In the genomic region with DNA sequence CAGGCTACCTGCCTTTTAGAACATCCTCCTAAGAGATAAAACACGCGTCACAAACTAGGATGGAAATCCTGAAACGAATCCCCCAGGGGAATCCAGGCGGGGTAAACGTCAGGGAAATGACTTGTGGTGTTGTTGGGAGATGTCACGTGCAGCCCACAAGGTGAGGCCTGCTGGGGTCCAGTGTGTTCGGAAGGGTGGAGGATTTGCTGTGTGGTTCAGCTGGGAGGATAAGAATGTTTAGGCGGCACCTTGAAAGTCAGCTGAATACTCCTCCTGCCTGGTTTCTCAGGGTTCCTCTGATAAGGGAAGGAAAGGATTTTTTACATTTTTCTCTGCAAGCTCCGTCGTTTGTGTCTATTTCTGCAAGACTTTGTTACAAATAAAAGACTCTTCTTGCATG, we compare ENCODE assay signal across 30 cellular contexts.
"Had no signal": no experiment of that assay in that cellular context is flagged by ENCODE, and none has a peak within 500 bp of the region (broad histone marks: within the 10 kb centered on the region; RNA-seq: fewer than 3 reads in every experiment).

No MANE protein-coding gene starts in this region.

- H3K4me3 ChIP-seq: esophagus squamous epithelium, gastroesophageal sphincter, heart right ventricle had no signal

- H3K27me3 ChIP-seq: brain microvascular endothelial cell, esophagus squamous epithelium, gastroesophageal sphincter had no signal

- H3K27ac Mint-ChIP-seq: activated CD4-positive, alpha-beta memory T cell treated with anti-CD3 and anti-CD28 coated beads for 36 hours; activated CD4-positive, alpha-beta T cell treated with anti-CD3 and anti-CD28 coated beads for 36 hours; activated CD4-positive, alpha-beta T cell treated with anti-CD3 and anti-CD28 coated beads, Interleukin-2, amount 10 ng/mL, durations not matched to agents 24 days and 14 days; activated CD8-positive, alpha-beta memory T cell treated with anti-CD3 and anti-CD28 coated beads, Interleukin-2, amount 10 ng/mL, durations not matched to agents 7 days and 5 days; activated CD8-positive, alpha-beta T cell treated with anti-CD3 and anti-CD28 coated beads, Interleukin-2, amount 10 ng/mL, durations not matched to agents 7 days and 5 days; activated naive CD4-positive, alpha-beta T cell treated with anti-CD3 and anti-CD28 coated beads, Interleukin-2, amount 10 ng/mL, durations not matched to agents 7 days and 5 days; activated naive CD4-positive, alpha-beta T cell treated with anti-CD3 and anti-CD28 coated beads, Interleukin-2, amount 50 U/mL, for 72 hours; activated naive CD8-positive, alpha-beta T cell treated with anti-CD3 and anti-CD28 coated beads, Interleukin-2, amount 10 ng/mL, durations not matched to agents 7 days and 5 days; activated T-helper 1 cell treated with anti-CD3 and anti-CD28 coated beads, Interleukin-12 subunit alpha, Interleukin-12 subunit beta, Interleukin-2, Interleukin-4 antibody, amounts not matched to agents 30 ng/mL and 10 ng/mL and 1 ng/mL, durations not matched to agents 14 hours and 24 hours and 36 hours; activated T-helper 2 cell treated with anti-CD3 and anti-CD28 coated beads, Interferon-gamma antibody, Interleukin-2, Interleukin-4, amounts not matched to agents 10 μg/mL and 5 μg/mL and 100 μg/mL, durations not matched to agents 14 hours and 24 hours and 36 hours; T-helper 17 cell; T-helper 2 cell treated with Interferon-gamma antibody and Interleukin-4, amounts not matched to agents 5 μg/mL and 100 μg/mL, for 36 hours had no signal

- H3K27ac ChIP-seq: brain microvascular endothelial cell, epithelial cell of prostate, esophagus squamous epithelium, gastroesophageal sphincter, heart right ventricle had no signal

- H3K9me3 ChIP-seq: esophagus squamous epithelium, gastroesophageal sphincter, heart right ventricle had no signal

- H3K36me3 ChIP-seq: brain microvascular endothelial cell, esophagus squamous epithelium, gastroesophageal sphincter, heart right ventricle had no signal

- H3K4me3 Mint-ChIP-seq: activated CD4-positive, alpha-beta memory T cell treated with anti-CD3 and anti-CD28 coated beads for 36 hours; activated CD4-positive, alpha-beta T cell treated with anti-CD3 and anti-CD28 coated beads for 36 hours; activated CD4-positive, alpha-beta T cell treated with anti-CD3 and anti-CD28 coated beads, Interleukin-2, amount 10 ng/mL, durations not matched to agents 24 days and 14 days; activated CD8-positive, alpha-beta memory T cell treated with anti-CD3 and anti-CD28 coated beads, Interleukin-2, amount 10 ng/mL, durations not matched to agents 7 days and 5 days; activated CD8-positive, alpha-beta T cell treated with anti-CD3 and anti-CD28 coated beads, Interleukin-2, amount 10 ng/mL, durations not matched to agents 7 days and 5 days; activated naive CD4-positive, alpha-beta T cell treated with anti-CD3 and anti-CD28 coated beads, Interleukin-2, amount 10 ng/mL, durations not matched to agents 7 days and 5 days; activated naive CD8-positive, alpha-beta T cell treated with anti-CD3 and anti-CD28 coated beads, Interleukin-2, amount 10 ng/mL, durations not matched to agents 7 days and 5 days; activated T-helper 1 cell treated with anti-CD3 and anti-CD28 coated beads, Interleukin-12 subunit alpha, Interleukin-12 subunit beta, Interleukin-2, Interleukin-4 antibody, amounts not matched to agents 30 ng/mL and 10 ng/mL and 1 ng/mL, durations not matched to agents 14 hours and 24 hours and 36 hours; T-helper 17 cell; T-helper 2 cell treated with Interferon-gamma antibody and Interleukin-4, amounts not matched to agents 5 μg/mL and 100 μg/mL, for 36 hours had no signal

- H3K4me1 Mint-ChIP-seq: activated CD4-positive, alpha-beta T cell treated with anti-CD3 and anti-CD28 coated beads for 36 hours; activated naive CD4-positive, alpha-beta T cell treated with anti-CD3 and anti-CD28 coated beads, Interleukin-2, amount 10 ng/mL, durations not matched to agents 7 days and 5 days; activated naive CD8-positive, alpha-beta T cell treated with anti-CD3 and anti-CD28 coated beads, Interleukin-2, amount 10 ng/mL, durations not matched to agents 7 days and 5 days had no signal

- DNase-seq: activated CD4-positive, alpha-beta memory T cell treated with anti-CD3 and anti-CD28 coated beads for 36 hours; activated CD4-positive, alpha-beta T cell treated with anti-CD3 and anti-CD28 coated beads for 36 hours; activated CD4-positive, alpha-beta T cell treated with anti-CD3 and anti-CD28 coated beads, Interleukin-2, amount 10 ng/mL, durations not matched to agents 24 days and 14 days; activated CD4-positive, CD25-positive, alpha-beta regulatory T cell; activated CD4-positive, CD25-positive, alpha-beta regulatory T cell treated with anti-CD3 and anti-CD28 coated beads, Interleukin-2, amount 50 U/mL, for 72 hours; activated CD8-positive, alpha-beta memory T cell treated with anti-CD3 and anti-CD28 coated beads, Interleukin-2, amount 10 ng/mL, durations not matched to agents 7 days and 5 days; activated CD8-positive, alpha-beta memory T cell treated with anti-CD3 and anti-CD28 coated beads, Interleukin-2, amount 50 U/mL, for 4 hours; activated CD8-positive, alpha-beta T cell treated with anti-CD3 and anti-CD28 coated beads, Interleukin-2, amount 10 ng/mL, durations not matched to agents 7 days and 5 days; activated effector memory CD4-positive, alpha-beta T cell treated with anti-CD3 and anti-CD28 coated beads, Interleukin-2, amount 50 U/mL, for 16 hours; activated naive CD4-positive, alpha-beta T cell treated with anti-CD3 and anti-CD28 coated beads, Interleukin-2, amount 10 ng/mL, durations not matched to agents 7 days and 5 days; activated naive CD8-positive, alpha-beta T cell treated with anti-CD3 and anti-CD28 coated beads, Interleukin-2, amount 10 ng/mL, durations not matched to agents 7 days and 5 days; activated T-cell treated with anti-CD3 and anti-CD28 coated beads, Interleukin-2, amount 50 U/mL, for 1 hour; activated T-cell treated with anti-CD3 and anti-CD28 coated beads, Interleukin-2, amount 50 U/mL, for 48 hours; amniotic stem cell; anterior cingulate cortex; brain microvascular endothelial cell; cortex of kidney; effector CD8-positive, alpha-beta T cell; esophagus squamous epithelium; foreskin melanocyte; heart right ventricle; T-helper 1 cell; T-helper 17 cell; T1000 had no signal

- H3K36me3 Mint-ChIP-seq: activated CD4-positive, alpha-beta memory T cell treated with anti-CD3 and anti-CD28 coated beads for 36 hours; activated CD8-positive, alpha-beta memory T cell treated with anti-CD3 and anti-CD28 coated beads, Interleukin-2, amount 10 ng/mL, durations not matched to agents 7 days and 5 days; activated naive CD4-positive, alpha-beta T cell treated with anti-CD3 and anti-CD28 coated beads, Interleukin-2, amount 10 ng/mL, durations not matched to agents 7 days and 5 days; activated naive CD4-positive, alpha-beta T cell treated with anti-CD3 and anti-CD28 coated beads, Interleukin-2, amount 50 U/mL, for 72 hours; activated naive CD8-positive, alpha-beta T cell treated with anti-CD3 and anti-CD28 coated beads, Interleukin-2, amount 10 ng/mL, durations not matched to agents 7 days and 5 days had no signal

- H3K9me3 Mint-ChIP-seq: activated CD4-positive, alpha-beta memory T cell treated with anti-CD3 and anti-CD28 coated beads for 36 hours; activated CD4-positive, alpha-beta T cell treated with anti-CD3 and anti-CD28 coated beads, Interleukin-2, amount 10 ng/mL, durations not matched to agents 24 days and 14 days; activated naive CD4-positive, alpha-beta T cell treated with anti-CD3 and anti-CD28 coated beads, Interleukin-2, amount 10 ng/mL, durations not matched to agents 7 days and 5 days; activated naive CD4-positive, alpha-beta T cell treated with anti-CD3 and anti-CD28 coated beads, Interleukin-2, amount 50 U/mL, for 72 hours; activated naive CD8-positive, alpha-beta T cell treated with anti-CD3 and anti-CD28 coated beads, Interleukin-2, amount 10 ng/mL, durations not matched to agents 7 days and 5 days; activated T-helper 1 cell treated with anti-CD3 and anti-CD28 coated beads, Interleukin-12 subunit alpha, Interleukin-12 subunit beta, Interleukin-2, Interleukin-4 antibody, amounts not matched to agents 30 ng/mL and 10 ng/mL and 1 ng/mL, durations not matched to agents 14 hours and 24 hours and 36 hours; activated T-helper 2 cell treated with anti-CD3 and anti-CD28 coated beads, Interferon-gamma antibody, Interleukin-2, Interleukin-4, amounts not matched to agents 10 μg/mL and 5 μg/mL and 100 μg/mL, durations not matched to agents 14 hours and 24 hours and 36 hours; T-helper 2 cell treated with Interferon-gamma antibody and Interleukin-4, amounts not matched to agents 5 μg/mL and 100 μg/mL, for 36 hours had no signal

- ATAC-seq: activated CD4-positive, alpha-beta T cell treated with anti-CD3 and anti-CD28 coated beads for 36 hours; activated CD8-positive, alpha-beta memory T cell treated with anti-CD3 and anti-CD28 coated beads, Interleukin-2, amount 10 ng/mL, durations not matched to agents 7 days and 5 days; activated CD8-positive, alpha-beta T cell treated with anti-CD3 and anti-CD28 coated beads, Interleukin-2, amount 10 ng/mL, durations not matched to agents 7 days and 5 days; activated naive CD4-positive, alpha-beta T cell treated with anti-CD3 and anti-CD28 coated beads, Interleukin-2, amount 50 U/mL, for 72 hours; gastroesophageal sphincter; heart right ventricle; T-helper 17 cell had no signal
